In the genomic region with DNA sequence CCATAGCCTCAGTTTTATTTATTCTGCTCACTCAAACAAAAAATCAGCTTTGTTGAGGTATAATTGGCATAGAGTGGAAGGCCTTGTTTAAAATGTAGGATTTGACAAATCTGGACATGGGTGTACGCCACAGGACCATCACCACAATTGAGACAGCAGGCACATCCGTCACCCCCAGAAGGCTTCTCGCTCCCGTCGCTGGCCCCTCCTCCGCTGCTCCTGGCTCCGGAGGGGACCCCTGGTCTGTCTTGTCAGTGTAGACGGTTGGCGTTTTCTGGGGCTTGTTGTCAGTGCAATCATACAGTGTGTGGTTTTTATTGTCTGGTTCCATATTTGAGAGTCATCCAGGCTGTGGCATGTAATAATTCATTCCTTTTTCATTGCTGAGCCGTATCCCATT, we compare ENCODE assay signal across 17 cellular contexts.
DNase-seq lines count a peak whose midpoint lies in the region; ATAC-seq and TF ChIP-seq lines count a peak whose summit lies in the region.
"Had no signal": no experiment of that assay in that cellular context is flagged by ENCODE, and none has a peak within 500 bp of the region (broad histone marks: within the 10 kb centered on the region; RNA-seq: fewer than 3 reads in every experiment).

No MANE protein-coding gene starts in this region.

- ATAC-seq in Right ventricle myocardium inferior (no peak), RWPE2 (ENCODE audit: low read depth) (no peak), GM18517 (IDR thresholded peaks at IDR 0.05; ENCODE audit: unreplicated experiment) (no peak)

- no peak overlapping the region for H3K4me3 ChIP-seq in right atrium auricular region
- H3K4me3 ChIP-seq in RWPE2 (ENCODE audit: severe bottlenecking) = no peak overlapping the region
- H3K4me3 ChIP-seq in transverse colon = no peak overlapping the region
- no peak overlapping the region for H3K4me3 ChIP-seq in esophagus squamous epithelium
- H3K4me3 ChIP-seq: MG63 had no signal

- peak; percentile 37 for DNase-seq in Right ventricle myocardium inferior (ENCODE audit: missing footprints)
- DNase-seq in right atrium auricular region (ENCODE audit: low spot score) = no peak
- peak; percentile 10 for DNase-seq in RWPE2 (ENCODE audit: low spot score)
- DNase-seq in mesenteric fat pad (ENCODE audit: low spot score) = peak; percentile 71
- peak; percentile 3 for DNase-seq in transverse colon
- DNase-seq in esophagus squamous epithelium (lab: John Stamatoyannopoulos, UW) = no peak
- DNase-seq: EL, HFFc6, IMR-90, Karpas-422, MG63, NCI-H1092 treated with DMSO at 0.1 percent for 48 hours, NCI-H2081 treated with DMSO at 0.1 percent for 48 hours, NCI-H510A treated with DMSO at 0.1 percent for 48 hours, SHP77 had no signal

- no peak overlapping the region for H3K27ac ChIP-seq in right atrium auricular region
- no peak overlapping the region for H3K27ac ChIP-seq in RWPE2 (ENCODE audit: poor library complexity, severe bottlenecking)
- no peak overlapping the region for H3K27ac ChIP-seq in transverse colon
- no peak overlapping the region for H3K27ac ChIP-seq in esophagus squamous epithelium

- H3K9me3 ChIP-seq in right atrium auricular region (no peaks in the 10 kb centered on the region), RWPE2 (ENCODE audit: severe bottlenecking) (no peaks in the 10 kb centered on the region), transverse colon (no peaks in the 10 kb centered on the region), esophagus squamous epithelium (no peaks in the 10 kb centered on the region)
- H3K9me3 ChIP-seq: Caco-2, MG63 had no signal

- H3K27me3 ChIP-seq in right atrium auricular region = no peaks in the 10 kb centered on the region
- H3K27me3 ChIP-seq in RWPE2 (ENCODE audit: insufficient read depth, poor library complexity, severe bottlenecking) = no peaks in the 10 kb centered on the region
- H3K27me3 ChIP-seq in transverse colon = no peaks in the 10 kb centered on the region
- H3K27me3 ChIP-seq in esophagus squamous epithelium = no peaks in the 10 kb centered on the region
- H3K27me3 ChIP-seq: MG63 had no signal

- WGBS in transverse colon (ENCODE audit: low coverage in 1 of 2), 2 donors = 86 to 93% methylated on average over 3 to 10 of the region's 10 CpGs
- WGBS in esophagus squamous epithelium, 2 donors = 85 to 93% methylated on average over 10 of the region's 10 CpGs

- H3K36me3 ChIP-seq in right atrium auricular region (no peaks in the 10 kb centered on the region), RWPE2 (ENCODE audit: low read depth) (no peaks in the 10 kb centered on the region), transverse colon (no peaks in the 10 kb centered on the region), esophagus squamous epithelium (no peaks in the 10 kb centered on the region)
- H3K36me3 ChIP-seq: MG63 had no signal

- TF ChIP-seq EP300 in transverse colon (IDR thresholded peaks at IDR 0.05; ENCODE audit: low read depth) = no peak

- TF ChIP-seq CTCF in right atrium auricular region (IDR thresholded peaks at IDR 0.05) (no peak), RWPE2 (IDR thresholded peaks at IDR 0.05; ENCODE audit: poor library complexity, severe bottlenecking) (no peak), transverse colon (IDR thresholded peaks at IDR 0.05) (no peak), esophagus squamous epithelium (IDR thresholded peaks at IDR 0.05) (no peak)

- in situ Hi-C loops in transverse colon (cut with MboI; ENCODE audit: low pct_ligation_motif_present in 1 of 4, low pct_unique_long_range_greater_than_20kb in 1 of 4, low sequenced_read_pairs in 3 of 4) = loop anchor here in 1 of 4 donors (25.0 kb wide), 1 partner anchor 545 kb away; no protein-coding TSS in a partner anchor

- H3K4me1 ChIP-seq in right atrium auricular region (no peaks in the 10 kb centered on the region), RWPE2 (ENCODE audit: insufficient read depth, poor library complexity, severe bottlenecking) (no peaks in the 10 kb centered on the region), transverse colon (no peaks in the 10 kb centered on the region), esophagus squamous epithelium (no peaks in the 10 kb centered on the region)
- H3K4me1 ChIP-seq: Caco-2 had no signal

- TF ChIP-seq POLR2A in transverse colon (IDR thresholded peaks at IDR 0.05) (no peak), esophagus squamous epithelium (IDR thresholded peaks at IDR 0.05) (no peak)

- intact Hi-C loops in Right ventricle myocardium inferior (cut with DNase I) = no loop called here
- intact Hi-C loops in transverse colon (cut with DNase I; ENCODE audit: low total_unique reads) = no loop called here
- intact Hi-C loops in esophagus squamous epithelium (cut with DNase I) = no loop called here

Comparison
In these comparisons a context has a peak if more than half of its experiments do, and no peak if none do; other contexts are left out.
1. DNase-seq: peak in Right ventricle myocardium inferior (single experiment), RWPE2 (single experiment), mesenteric fat pad (single experiment) and transverse colon (single experiment); none in right atrium auricular region (single experiment) and esophagus squamous epithelium (single experiment).